13 cellular contexts compared by ENCODE assay signal in the genomic region with DNA sequence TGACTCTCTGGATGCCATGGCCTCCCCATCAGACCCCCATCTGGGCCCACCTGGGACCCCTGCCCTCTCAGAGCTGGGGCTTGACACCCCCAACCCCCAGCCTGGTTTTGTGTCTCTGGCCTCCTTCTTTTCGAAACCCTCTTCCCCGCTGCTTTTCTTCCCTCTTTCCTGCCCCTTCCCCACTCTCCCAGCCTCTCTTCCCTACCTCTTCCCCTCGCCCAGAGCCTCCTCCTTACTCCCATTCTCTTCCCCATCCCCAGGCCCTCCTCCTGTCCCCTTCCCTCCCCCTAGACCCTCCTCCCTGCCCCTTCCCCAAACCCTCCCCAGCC. TPM values are rescaled to one million over a fixed set of nuclear protein-coding genes. Genes with fewer than 3 reads are reported as not detected.
DNase-seq lines count a peak whose midpoint lies in the region; ATAC-seq and TF ChIP-seq lines count a peak whose summit lies in the region.
"Had no signal": no experiment of that assay in that cellular context is flagged by ENCODE, and none has a peak within 500 bp of the region (broad histone marks: within the 10 kb centered on the region; RNA-seq: fewer than 3 reads in every experiment).

No MANE protein-coding gene starts in this region.

- H3K9me3 Mint-ChIP-seq in activated naive CD4-positive, alpha-beta T cell treated with anti-CD3 and anti-CD28 coated beads, Interleukin-2, amount 10 ng/mL, durations not matched to agents 7 days and 5 days, result peaks cover 8% of the 10 kb centered on the region
- H3K9me3 Mint-ChIP-seq in glutamatergic neuron (ENCODE audit: unreplicated experiment), result peaks cover 19% of the 10 kb centered on the region
- H3K9me3 Mint-ChIP-seq in stimulated activated naive CD8-positive, alpha-beta T cell treated with anti-CD3 and anti-CD28 coated beads, Interleukin-15, amount 100 ng/mL, for 72 hours, result no peaks in the 10 kb centered on the region

- DNase-seq in activated naive CD4-positive, alpha-beta T cell treated with anti-CD3 and anti-CD28 coated beads, Interleukin-2, amount 10 ng/mL, durations not matched to agents 7 days and 5 days, result no peak
- no peak for DNase-seq in activated naive CD4-positive, alpha-beta T cell treated with Interleukin-2 at 50 U/mL for 16 hours
- DNase-seq in T-helper 17 cell, result no peak
- no peak for DNase-seq in glutamatergic neuron
- DNase-seq in stimulated activated naive CD8-positive, alpha-beta T cell treated with anti-CD3 and anti-CD28 coated beads, Interleukin-15, amount 100 ng/mL, for 72 hours, result no peak
- no peak for DNase-seq in NCI-H226
- DNase-seq in NCI-H526 treated with DMSO at 0.1 percent for 48 hours (lab: John Stamatoyannopoulos, UW), result no peak
- DNase-seq: cortex of kidney, NCI-H1092, small intestine had no signal

- H3K4me3 Mint-ChIP-seq in activated naive CD4-positive, alpha-beta T cell treated with anti-CD3 and anti-CD28 coated beads, Interleukin-2, amount 10 ng/mL, durations not matched to agents 7 days and 5 days, result peak overlapping the region; percentile 39
- H3K4me3 Mint-ChIP-seq in T-helper 17 cell, result peak overlapping the region; percentile 82
- H3K4me3 Mint-ChIP-seq in glutamatergic neuron (ENCODE audit: unreplicated experiment), result peak overlapping the region; percentile 27
- H3K4me3 Mint-ChIP-seq in stimulated activated naive CD8-positive, alpha-beta T cell treated with anti-CD3 and anti-CD28 coated beads, Interleukin-15, amount 100 ng/mL, for 72 hours, result peak overlapping the region; percentile 79 to 87

- CTCF ChIA-PET in activated naive CD4-positive, alpha-beta T cell treated with anti-CD3 and anti-CD28 coated beads, Interleukin-2, amount 10 ng/mL, durations not matched to agents 7 days and 5 days (lab: Charles Lee), result no interaction called here

- ATAC-seq in T-helper 17 cell (no peak), HG02938 (IDR thresholded peaks at IDR 0.05; ENCODE audit: unreplicated experiment) (no peak)
- no peak for ATAC-seq in stimulated activated naive CD8-positive, alpha-beta T cell treated with anti-CD3 and anti-CD28 coated beads, Interleukin-15, amount 100 ng/mL, for 72 hours
- ATAC-seq: mucosa of descending colon had no signal

- no peak for TF ChIP-seq CTCF in glutamatergic neuron (IDR thresholded peaks at IDR 0.05; ENCODE audit: partially characterized antibody, unreplicated experiment)

- H3K4me1 Mint-ChIP-seq in activated naive CD4-positive, alpha-beta T cell treated with anti-CD3 and anti-CD28 coated beads, Interleukin-2, amount 10 ng/mL, durations not matched to agents 7 days and 5 days, result peaks cover 59% of the 10 kb centered on the region
- H3K4me1 Mint-ChIP-seq in T-helper 17 cell (peaks cover 48% of the 10 kb centered on the region), glutamatergic neuron (ENCODE audit: low read depth, unreplicated experiment) (peaks cover 19% of the 10 kb centered on the region)
- peaks cover 57% of the 10 kb centered on the region for H3K4me1 Mint-ChIP-seq in stimulated activated naive CD8-positive, alpha-beta T cell treated with anti-CD3 and anti-CD28 coated beads, Interleukin-15, amount 100 ng/mL, for 72 hours

- peaks cover 9% of the 10 kb centered on the region for H3K36me3 Mint-ChIP-seq in activated naive CD4-positive, alpha-beta T cell treated with anti-CD3 and anti-CD28 coated beads, Interleukin-2, amount 10 ng/mL, durations not matched to agents 7 days and 5 days
- H3K36me3 Mint-ChIP-seq in T-helper 17 cell (ENCODE audit: low read depth), result peaks cover 10% of the 10 kb centered on the region
- H3K36me3 Mint-ChIP-seq in glutamatergic neuron (ENCODE audit: unreplicated experiment), result peaks cover 11% of the 10 kb centered on the region

- no peaks in the 10 kb centered on the region for H3K9me3 ChIP-seq in T-helper 17 cell (ENCODE audit: control insufficient read depth, low read length, poor library complexity, severe bottlenecking)
- H3K9me3 ChIP-seq: mucosa of descending colon had no signal

- H3K27ac Mint-ChIP-seq in activated naive CD4-positive, alpha-beta T cell treated with anti-CD3 and anti-CD28 coated beads, Interleukin-2, amount 10 ng/mL, durations not matched to agents 7 days and 5 days, result no peak overlapping the region
- no peak overlapping the region for H3K27ac Mint-ChIP-seq in T-helper 17 cell
- H3K27ac Mint-ChIP-seq in glutamatergic neuron (ENCODE audit: unreplicated experiment), result no peak overlapping the region
- peak overlapping the region in 1 of 2 donors; percentile 46 for H3K27ac Mint-ChIP-seq in stimulated activated naive CD8-positive, alpha-beta T cell treated with anti-CD3 and anti-CD28 coated beads, Interleukin-15, amount 100 ng/mL, for 72 hours

- H3K27me3 Mint-ChIP-seq in activated naive CD4-positive, alpha-beta T cell treated with anti-CD3 and anti-CD28 coated beads, Interleukin-2, amount 10 ng/mL, durations not matched to agents 7 days and 5 days, result peaks cover 71% of the 10 kb centered on the region
- H3K27me3 Mint-ChIP-seq in T-helper 17 cell (peaks cover 33% of the 10 kb centered on the region), glutamatergic neuron (ENCODE audit: unreplicated experiment) (peaks cover 20% of the 10 kb centered on the region)
- H3K27me3 Mint-ChIP-seq in stimulated activated naive CD8-positive, alpha-beta T cell treated with anti-CD3 and anti-CD28 coated beads, Interleukin-15, amount 100 ng/mL, for 72 hours, result peaks cover 50% of the 10 kb centered on the region

RNA-seq across cellular contexts. Expression of gene TNFSF9, which starts 2.1 kb away (rescaled TPM):
- 1 to 10 TPM; 2.2 to 3.3 TPM for total RNA-seq in T-helper 17 cell
- 6.9 TPM for total RNA-seq in glutamatergic neuron (ENCODE audit: unreplicated experiment)

RNA-seq across cellular contexts. Expression of gene TUBB4A, which starts 30.9 kb away (rescaled TPM):
- total RNA-seq in T-helper 17 cell, result 1 to 10 TPM; 1.5 to 1.6 TPM
- total RNA-seq in glutamatergic neuron (ENCODE audit: unreplicated experiment), result 225 TPM
- total RNA-seq: glomerular endothelial cell had no signal

RNA-seq across cellular contexts. Expression of gene DENND1C, which starts 51.4 kb away (rescaled TPM):
- total RNA-seq in T-helper 17 cell (100 to 1,000 TPM; 104 to 105 TPM), glutamatergic neuron (ENCODE audit: unreplicated experiment) (not detected)
- total RNA-seq: glomerular endothelial cell had no signal

RNA-seq across cellular contexts. Expression of gene CD70, which starts 58.0 kb away (rescaled TPM):
- total RNA-seq in T-helper 17 cell (1 to 10 TPM; 3.0 to 4.5 TPM), glutamatergic neuron (ENCODE audit: unreplicated experiment) (4.7 TPM)

Comparison
In these comparisons a context has a peak if more than half of its experiments do, and no peak if none do; other contexts are left out.
1. H3K4me3 Mint-ChIP-seq: peak in every context shown above with its lines; median percentile 83 in stimulated activated naive CD8-positive, alpha-beta T cell treated with anti-CD3 and anti-CD28 coated beads, Interleukin-15, amount 100 ng/mL, for 72 hours; 82 in T-helper 17 cell; 39 in activated naive CD4-positive, alpha-beta T cell treated with anti-CD3 and anti-CD28 coated beads, Interleukin-2, amount 10 ng/mL, durations not matched to agents 7 days and 5 days; 27 in glutamatergic neuron.
2. RNA of gene TUBB4A, which starts 30.9 kb away (total RNA-seq): 225 TPM in glutamatergic neuron (single experiment); 1.5 to 1.6 TPM in T-helper 17 cell; every median in the first group is over 10 times any median in the second.
3. RNA of gene DENND1C, which starts 51.4 kb away (total RNA-seq): 104 to 105 TPM in T-helper 17 cell; not detected in glutamatergic neuron (single experiment); every median in the first group is over 10 times any median in the second.